8 cellular contexts compared by ENCODE assay signal in genomic region chr11:63870351-63871197, GRCh38. TPM values are rescaled to one million over a fixed set of nuclear protein-coding genes. Genes with fewer than 3 reads are reported as not detected.
DNase-seq lines count a peak whose midpoint lies in the region; ATAC-seq and TF ChIP-seq lines count a peak whose summit lies in the region.

No MANE protein-coding gene starts in this region.

- peaks cover 4 to 19% of the 10 kb centered on the region in 2 donors for H3K36me3 Mint-ChIP-seq in CD4-positive, alpha-beta memory T cell

- H4K20me1 ChIP-seq in OCI-LY1 (ENCODE audit: insufficient read depth, low read length) = no peaks in the 10 kb centered on the region
- peaks cover 21% of the 10 kb centered on the region for H4K20me1 ChIP-seq in PC-3 (ENCODE audit: low read length)

- peaks cover 59 to 93% (median 81%) of the 10 kb centered on the region in 4 donors for H3K4me1 Mint-ChIP-seq in CD4-positive, alpha-beta memory T cell

- H3K4me1 ChIP-seq in CD4-positive, alpha-beta memory T cell (ENCODE audit: insufficient read depth, low read length) = peaks cover 94% of the 10 kb centered on the region
- H3K4me1 ChIP-seq in OCI-LY1 (ENCODE audit: insufficient read depth, low read length, severe bottlenecking) = peaks cover 41% of the 10 kb centered on the region
- peaks cover 71% of the 10 kb centered on the region for H3K4me1 ChIP-seq in effector memory CD4-positive, alpha-beta T cell (ENCODE audit: control insufficient read depth, insufficient read depth, low read length, poor library complexity, severe bottlenecking)
- peaks cover 11% of the 10 kb centered on the region for H3K4me1 ChIP-seq in rectal smooth muscle tissue (ENCODE audit: control insufficient read depth, insufficient read depth, low read length)
- peaks cover 58% of the 10 kb centered on the region for H3K4me1 ChIP-seq in PC-3 (ENCODE audit: insufficient read depth, low read length)

- no peak overlapping the region for H3K4me2 ChIP-seq in OCI-LY1 (ENCODE audit: low read length)
- no peak overlapping the region; the same call in 1 of the 2 replicates for H3K4me2 ChIP-seq in PC-3 (ENCODE audit: low read length)

- intact Hi-C loops in CD4-positive, alpha-beta memory T cell (cut with micrococcal nuclease) = no loop called here
- intact Hi-C loops in PC-3 (cut with micrococcal nuclease) = no loop called here

- H3F3A ChIP-seq in OCI-LY1 (ENCODE audit: insufficient read depth, low read length) (no peaks in the 10 kb centered on the region), PC-3 (ENCODE audit: low read length, unreplicated experiment) (no peaks in the 10 kb centered on the region)

- POLR2A ChIA-PET in CD4-positive, alpha-beta memory T cell (lab: Charles Lee; ENCODE audit: partially characterized antibody) = interaction anchor here (0.7 to 3.0 kb wide), 7 partner anchors 13 to 31 kb away, joined by 3 to 28 read pairs (median 4); partner anchors contain the start of gene MARK2
- POLR2A ChIA-PET in PC-3 (lab: Charles Lee; ENCODE audit: unreplicated experiment) = interaction anchor here (0.6 kb wide), 1 partner anchor 1360 kb away, joined by 4 read pairs; no protein-coding TSS in a partner anchor

- H2AFZ ChIP-seq in OCI-LY1 (ENCODE audit: low read length) = no peak overlapping the region
- no peak overlapping the region for H2AFZ ChIP-seq in PC-3 (ENCODE audit: low read length)

- H3K9ac ChIP-seq in OCI-LY1 (ENCODE audit: low read length) (no peak overlapping the region), rectal smooth muscle tissue (ENCODE audit: low read length) (peak overlapping the region; percentile 1), PC-3 (ENCODE audit: low read length) (no peak overlapping the region)

- no peak for DNase-seq in CD4-positive, alpha-beta memory T cell
- DNase-seq in effector memory CD4-positive, alpha-beta T cell = no peak
- DNase-seq in SHP77 (lab: John Stamatoyannopoulos, UW) (no peak), PC-3 (no peak), H4 (ENCODE audit: low spot score) (no peak)

- no TSS peak for BruUV-seq in PC-3 (replicated peaks; lab: Mats Ljungman, UMichigan)

- H3K9me3 ChIP-seq in CD4-positive, alpha-beta memory T cell (ENCODE audit: control insufficient read depth in 1 of 2, low read length in 2 of 2) = no peaks in the 10 kb centered on the region
- H3K9me3 ChIP-seq in OCI-LY1 (ENCODE audit: low read length) (no peaks in the 10 kb centered on the region), PC-3 (ENCODE audit: low read length) (no peaks in the 10 kb centered on the region)
- no peaks in the 10 kb centered on the region for H3K9me3 ChIP-seq in effector memory CD4-positive, alpha-beta T cell (ENCODE audit: control insufficient read depth, low read length)

- peak overlapping the region in 7 of 8 donors; percentile 25 to 86 (median 80) for H3K4me3 Mint-ChIP-seq in CD4-positive, alpha-beta memory T cell

- no peaks in the 10 kb centered on the region for H3K27me3 ChIP-seq in CD4-positive, alpha-beta memory T cell (ENCODE audit: insufficient read depth, low read length)
- H3K27me3 ChIP-seq in OCI-LY1 (ENCODE audit: insufficient read depth, low read length) = no peaks in the 10 kb centered on the region
- no peaks in the 10 kb centered on the region for H3K27me3 ChIP-seq in effector memory CD4-positive, alpha-beta T cell (replicated peaks; ENCODE audit: control insufficient read depth, insufficient read depth, low read length, poor library complexity, severe bottlenecking)
- no peaks in the 10 kb centered on the region for H3K27me3 ChIP-seq in rectal smooth muscle tissue (ENCODE audit: control insufficient read depth, insufficient read depth, low read length)
- no peaks in the 10 kb centered on the region for H3K27me3 ChIP-seq in PC-3 (ENCODE audit: low read length)

- CTCF ChIA-PET in CD4-positive, alpha-beta memory T cell (lab: Charles Lee; ENCODE audit: partially characterized antibody) = interaction anchor here (0.6 to 4.9 kb wide), 6 partner anchors 8 to 75 kb away, joined by 3 to 37 read pairs (median 3); partner anchors contain the start of gene MARK2
- CTCF ChIA-PET in PC-3 (lab: Charles Lee) = interaction anchor here (0.6 kb wide), 2 partner anchors 32 to 53 kb away, joined by 3 to 4 read pairs; partner anchors contain the start of gene MARK2

- peak overlapping the region; percentile 62 to 93 (median 86) for H3K27ac Mint-ChIP-seq in CD4-positive, alpha-beta memory T cell

- peaks cover 44% of the 10 kb centered on the region for H3K79me2 ChIP-seq in OCI-LY1 (ENCODE audit: insufficient read depth, low read length)
- H3K79me2 ChIP-seq in PC-3 (ENCODE audit: low read length) = peaks cover 86% of the 10 kb centered on the region

- H3K9me2 ChIP-seq in OCI-LY1 (ENCODE audit: low read depth, low read length) (no peaks in the 10 kb centered on the region), PC-3 (replicated peaks; ENCODE audit: low read length) (no peaks in the 10 kb centered on the region)

- ATAC-seq in GM19351 (IDR thresholded peaks at IDR 0.05; ENCODE audit: unreplicated experiment) = no peak
- ATAC-seq in PC-3 = no peak

- TF ChIP-seq CTCF in OCI-LY1 (IDR thresholded peaks at IDR 0.05; ENCODE audit: low read length) (no peak), PC-3 (conservative IDR thresholded peaks at IDR 0.05; ENCODE audit: low read depth, low read length) (no peak)

- no peaks in the 10 kb centered on the region for H3K36me3 ChIP-seq in CD4-positive, alpha-beta memory T cell (ENCODE audit: insufficient read depth, low read length)
- H3K36me3 ChIP-seq in OCI-LY1 (ENCODE audit: insufficient read depth, low read length) (peaks cover 38% of the 10 kb centered on the region; the same call in 1 of the 2 replicates), rectal smooth muscle tissue (ENCODE audit: control insufficient read depth, insufficient read depth, low read length) (no peaks in the 10 kb centered on the region), PC-3 (ENCODE audit: low read depth, low read length) (peaks cover 3% of the 10 kb centered on the region; the same call in 1 of the 2 replicates)
- no peaks in the 10 kb centered on the region for H3K36me3 ChIP-seq in effector memory CD4-positive, alpha-beta T cell (ENCODE audit: control insufficient read depth, insufficient read depth, low read length)

- peak overlapping the region; percentile 43 for H3K27ac ChIP-seq in CD4-positive, alpha-beta memory T cell (ENCODE audit: low read depth, low read length)
- H3K27ac ChIP-seq in OCI-LY1 (ENCODE audit: low read depth, low read length, poor library complexity, severe bottlenecking) = peak overlapping the region; percentile 53
- peak overlapping the region; percentile 40 for H3K27ac ChIP-seq in effector memory CD4-positive, alpha-beta T cell (ENCODE audit: insufficient read depth, low read length, poor library complexity, severe bottlenecking)
- no peak overlapping the region for H3K27ac ChIP-seq in rectal smooth muscle tissue (ENCODE audit: low read depth, low read length)
- no peak overlapping the region; the same call in 1 of the 2 replicates for H3K27ac ChIP-seq in PC-3 (ENCODE audit: low read length)

- H3K9me3 Mint-ChIP-seq in CD4-positive, alpha-beta memory T cell = no peaks in the 10 kb centered on the region

- H3K4me3 ChIP-seq in CD4-positive, alpha-beta memory T cell (ENCODE audit: low read length in 2 of 2) = peak overlapping the region in 1 of 2 donors; percentile 8
- H3K4me3 ChIP-seq in OCI-LY1 (ENCODE audit: low read depth, low read length, poor library complexity, severe bottlenecking) = no peak overlapping the region
- no peak overlapping the region for H3K4me3 ChIP-seq in effector memory CD4-positive, alpha-beta T cell (ENCODE audit: insufficient read depth, low read depth, low read length, poor library complexity, severe bottlenecking)
- H3K4me3 ChIP-seq in rectal smooth muscle tissue (ENCODE audit: low read length) = no peak overlapping the region
- H3K4me3 ChIP-seq in PC-3 (ENCODE audit: low read length) = no peak overlapping the region

- no peaks in the 10 kb centered on the region for H3K27me3 Mint-ChIP-seq in CD4-positive, alpha-beta memory T cell

RNA-seq across cellular contexts. Expression of gene MARK2, which starts 31.7 kb away (rescaled TPM):
- 10 to 100 TPM; 60.4 to 68.0 TPM for total RNA-seq in CD4-positive, alpha-beta memory T cell
- 10 to 100 TPM; 25.1 to 60.3 TPM for polyA plus RNA-seq in CD4-positive, alpha-beta memory T cell
- 60.1 and 66.5 TPM in 2 replicates for total RNA-seq in PC-3 (2014; rRNA removed)
- 8.2 and 10.1 TPM in 2 replicates for total RNA-seq in H4 (2014; rRNA removed; shearing (Covaris generic))

RNA-seq across cellular contexts. Expression of gene RCOR2, which starts 46.4 kb away (rescaled TPM):
- total RNA-seq in CD4-positive, alpha-beta memory T cell = not detected
- not detected for polyA plus RNA-seq in CD4-positive, alpha-beta memory T cell
- total RNA-seq in PC-3 (2014; rRNA removed) = 1.2 and 1.4 TPM in 2 replicates
- total RNA-seq in H4 (2014; rRNA removed; shearing (Covaris generic)) = 0.49 and 0.66 TPM in 2 replicates

RNA-seq across cellular contexts. Expression of gene SPINDOC, which starts 57.3 kb away (rescaled TPM):
- 10 to 100 TPM; 12.0 to 14.8 TPM for total RNA-seq in CD4-positive, alpha-beta memory T cell
- under 1 TPM; 0.63 to 0.95 TPM for polyA plus RNA-seq in CD4-positive, alpha-beta memory T cell
- 61.5 and 67.2 TPM in 2 replicates for total RNA-seq in PC-3 (2014; rRNA removed)
- total RNA-seq in H4 (2014; rRNA removed; shearing (Covaris generic)) = 13.1 and 14.4 TPM in 2 replicates

Comparison
In these comparisons a context has a peak if more than half of its experiments do, and no peak if none do; other contexts are left out.
1. H3K27ac ChIP-seq: peak in CD4-positive, alpha-beta memory T cell (single experiment), OCI-LY1 (single experiment) and effector memory CD4-positive, alpha-beta T cell (single experiment); none in rectal smooth muscle tissue (single experiment) and PC-3 (single experiment).